In the genomic region with DNA sequence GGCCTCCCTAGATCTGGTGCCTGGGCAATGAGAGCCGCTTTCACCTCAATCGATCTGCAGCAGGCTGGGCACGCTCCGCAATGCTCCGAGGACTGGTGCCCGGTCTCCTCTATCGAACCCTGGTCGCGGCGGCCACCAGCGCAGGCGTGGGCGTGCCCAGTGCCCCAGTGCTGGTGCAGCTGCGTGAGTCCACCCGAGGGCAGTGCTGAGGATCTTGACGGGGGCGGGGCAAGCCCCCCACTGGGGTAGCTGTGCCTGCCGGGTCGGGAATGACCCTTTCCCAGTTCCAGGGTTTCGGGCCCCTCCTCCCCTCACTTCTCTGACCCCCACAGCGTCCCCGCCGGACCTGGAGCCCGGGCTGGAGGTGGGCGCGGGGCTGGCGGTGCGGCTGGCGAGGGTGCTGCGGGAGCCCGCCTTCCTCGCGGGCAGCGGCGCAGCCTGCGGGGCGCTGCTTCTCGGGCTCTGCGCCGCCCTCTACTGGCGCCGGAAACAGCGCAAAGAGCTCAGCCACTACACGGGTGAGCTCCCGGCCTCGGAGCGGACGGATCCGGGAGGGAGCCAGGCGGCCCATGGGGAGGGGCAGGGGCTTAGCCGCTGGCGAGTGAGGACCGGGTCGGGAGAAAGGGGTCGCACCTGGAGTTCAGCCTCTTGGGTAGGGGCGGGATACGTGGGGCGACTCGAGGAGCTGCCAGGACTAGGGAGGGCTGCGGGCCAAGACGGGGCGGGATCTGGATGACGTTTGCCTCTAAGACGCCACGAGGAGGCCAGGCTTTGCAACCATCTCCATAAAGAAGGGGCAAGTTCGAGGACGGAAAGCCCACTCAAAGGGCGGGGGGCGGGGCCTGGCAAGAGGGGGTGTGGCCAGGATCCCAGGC, we compare ENCODE assay signal across 1 cellular context.
TF ChIP-seq lines count a peak whose summit lies in the region.

No MANE protein-coding gene starts in this region.

TF ChIP-seq in HepG2, 621 proteins besides CTCF, POLR2A, EP300 and RAD21 (continues in another document):
- TF ChIP-seq SUZ12 (IDR thresholded peaks at IDR 0.05; ENCODE audit: low read depth, low read length) (no peak), SP2 (CRISPR knock-in tag; IDR thresholded peaks at IDR 0.05) (no peak), ZNF543 (CRISPR knock-in tag; IDR thresholded peaks at IDR 0.05) (no peak), EHMT2 (IDR thresholded peaks at IDR 0.05; ENCODE audit: borderline replicate concordance, low read depth, low read length) (no peak), RAD51 (IDR thresholded peaks at IDR 0.05; ENCODE audit: borderline replicate concordance) (no peak), FIP1L1 (IDR thresholded peaks at IDR 0.05; ENCODE audit: borderline replicate concordance, insufficient read depth, low read depth, low read length) (no peak), ZBTB43 (CRISPR knock-in tag; conservative IDR thresholded peaks at IDR 0.05) (peak; percentile 65; the same call in 1 of the 2 replicates), ZSCAN21 (CRISPR knock-in tag; IDR thresholded peaks at IDR 0.05; ENCODE audit: borderline replicate concordance) (peak; percentile 91), GABPB1 (CRISPR knock-in tag; IDR thresholded peaks at IDR 0.05) (peak; percentile 88), HDAC2 (CRISPR knock-in tag; IDR thresholded peaks at IDR 0.05) (0 out of 2 replicates have a peak, but pooled peaks have one; percentile 5), ZNF737 (CRISPR knock-in tag; IDR thresholded peaks at IDR 0.05; ENCODE audit: borderline replicate concordance) (no peak), AGO2 (optimal IDR thresholded peaks at IDR 0.05; ENCODE audit: low read depth, low read length) (peak; percentile 30), ONECUT2 (CRISPR knock-in tag; IDR thresholded peaks at IDR 0.05) (no peak), ZNF564 (CRISPR knock-in tag; IDR thresholded peaks at IDR 0.05) (no peak), MAFF (IDR thresholded peaks at IDR 0.05; ENCODE audit: low read depth, low read length) (no peak), SOX13 (IDR thresholded peaks at IDR 0.05) (no peak), SOX13 (CRISPR knock-in tag; conservative IDR thresholded peaks at IDR 0.05 in 1 of 2, IDR thresholded peaks at IDR 0.05 in 1 of 2) (no peak), HMGA1 (CRISPR knock-in tag; conservative IDR thresholded peaks at IDR 0.05) (no peak), DNMT3B (CRISPR knock-in tag; conservative IDR thresholded peaks at IDR 0.05) (no peak), PLSCR1 (CRISPR knock-in tag; IDR thresholded peaks at IDR 0.05; ENCODE audit: borderline replicate concordance) (no peak), JUND (CRISPR knock-in tag; IDR thresholded peaks at IDR 0.05) (no peak), ZNF546 (CRISPR knock-in tag; conservative IDR thresholded peaks at IDR 0.05) (no peak), GLI4 (CRISPR knock-in tag; IDR thresholded peaks at IDR 0.05; ENCODE audit: borderline replicate concordance) (no peak), REST (IDR thresholded peaks at IDR 0.05; ENCODE audit: borderline replicate concordance in 1 of 2, low read depth in 1 of 2, low read length in 2 of 2) (no peak), NCOA2 (CRISPR knock-in tag; IDR thresholded peaks at IDR 0.05) (no peak), MIXL1 (CRISPR knock-in tag; IDR thresholded peaks at IDR 0.05) (no peak), FOXC1 (CRISPR knock-in tag; IDR thresholded peaks at IDR 0.05; ENCODE audit: borderline replicate concordance) (no peak), GABPA (IDR thresholded peaks at IDR 0.05; ENCODE audit: low read depth, low read length) (peak; percentile 12; the same call in 1 of the 2 replicates), GABPA (CRISPR knock-in tag; IDR thresholded peaks at IDR 0.05; ENCODE audit: low read depth) (peak; percentile 65; the same call in 1 of the 2 replicates), HOMEZ (CRISPR knock-in tag; IDR thresholded peaks at IDR 0.05; ENCODE audit: low read depth) (no peak), JUNB (CRISPR knock-in tag; IDR thresholded peaks at IDR 0.05; ENCODE audit: borderline replicate concordance) (no peak), ZNF343 (CRISPR knock-in tag; IDR thresholded peaks at IDR 0.05) (no peak), TRIM24 (CRISPR knock-in tag; IDR thresholded peaks at IDR 0.05) (no peak), STAT5B (CRISPR knock-in tag; IDR thresholded peaks at IDR 0.05) (no peak), RFXAP (CRISPR knock-in tag; IDR thresholded peaks at IDR 0.05; ENCODE audit: borderline replicate concordance) (no peak), ZNF446 (CRISPR knock-in tag; IDR thresholded peaks at IDR 0.05) (0 out of 2 replicates have a peak, but pooled peaks have one; percentile 45), ZNF678 (CRISPR knock-in tag; IDR thresholded peaks at IDR 0.05) (no peak), ZFP62 (CRISPR knock-in tag; IDR thresholded peaks at IDR 0.05) (no peak), ISX (CRISPR knock-in tag; conservative IDR thresholded peaks at IDR 0.05) (no peak), SMARCC2 (IDR thresholded peaks at IDR 0.05) (no peak), AKNA (CRISPR knock-in tag; IDR thresholded peaks at IDR 0.05; ENCODE audit: borderline replicate concordance) (no peak), KAT8 (CRISPR knock-in tag; IDR thresholded peaks at IDR 0.05) (0 out of 2 replicates have a peak, but pooled peaks have one; percentile 13), KDM5A (IDR thresholded peaks at IDR 0.05; ENCODE audit: borderline replicate concordance, low read length) (no peak), CERS6 (CRISPR knock-in tag; IDR thresholded peaks at IDR 0.05) (no peak)
- TF ChIP-seq, protein P1, sequence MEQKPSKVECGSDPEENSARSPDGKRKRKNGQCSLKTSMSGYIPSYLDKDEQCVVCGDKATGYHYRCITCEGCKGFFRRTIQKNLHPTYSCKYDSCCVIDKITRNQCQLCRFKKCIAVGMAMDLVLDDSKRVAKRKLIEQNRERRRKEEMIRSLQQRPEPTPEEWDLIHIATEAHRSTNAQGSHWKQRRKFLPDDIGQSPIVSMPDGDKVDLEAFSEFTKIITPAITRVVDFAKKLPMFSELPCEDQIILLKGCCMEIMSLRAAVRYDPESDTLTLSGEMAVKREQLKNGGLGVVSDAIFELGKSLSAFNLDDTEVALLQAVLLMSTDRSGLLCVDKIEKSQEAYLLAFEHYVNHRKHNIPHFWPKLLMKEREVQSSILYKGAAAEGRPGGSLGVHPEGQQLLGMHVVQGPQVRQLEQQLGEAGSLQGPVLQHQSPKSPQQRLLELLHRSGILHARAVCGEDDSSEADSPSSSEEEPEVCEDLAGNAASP (CRISPR knock-in tag; IDR thresholded peaks at IDR 0.05; ENCODE audit: borderline replicate concordance) = peak; percentile 51; the same call in 1 of the 2 replicates
- TF ChIP-seq, protein P2, sequence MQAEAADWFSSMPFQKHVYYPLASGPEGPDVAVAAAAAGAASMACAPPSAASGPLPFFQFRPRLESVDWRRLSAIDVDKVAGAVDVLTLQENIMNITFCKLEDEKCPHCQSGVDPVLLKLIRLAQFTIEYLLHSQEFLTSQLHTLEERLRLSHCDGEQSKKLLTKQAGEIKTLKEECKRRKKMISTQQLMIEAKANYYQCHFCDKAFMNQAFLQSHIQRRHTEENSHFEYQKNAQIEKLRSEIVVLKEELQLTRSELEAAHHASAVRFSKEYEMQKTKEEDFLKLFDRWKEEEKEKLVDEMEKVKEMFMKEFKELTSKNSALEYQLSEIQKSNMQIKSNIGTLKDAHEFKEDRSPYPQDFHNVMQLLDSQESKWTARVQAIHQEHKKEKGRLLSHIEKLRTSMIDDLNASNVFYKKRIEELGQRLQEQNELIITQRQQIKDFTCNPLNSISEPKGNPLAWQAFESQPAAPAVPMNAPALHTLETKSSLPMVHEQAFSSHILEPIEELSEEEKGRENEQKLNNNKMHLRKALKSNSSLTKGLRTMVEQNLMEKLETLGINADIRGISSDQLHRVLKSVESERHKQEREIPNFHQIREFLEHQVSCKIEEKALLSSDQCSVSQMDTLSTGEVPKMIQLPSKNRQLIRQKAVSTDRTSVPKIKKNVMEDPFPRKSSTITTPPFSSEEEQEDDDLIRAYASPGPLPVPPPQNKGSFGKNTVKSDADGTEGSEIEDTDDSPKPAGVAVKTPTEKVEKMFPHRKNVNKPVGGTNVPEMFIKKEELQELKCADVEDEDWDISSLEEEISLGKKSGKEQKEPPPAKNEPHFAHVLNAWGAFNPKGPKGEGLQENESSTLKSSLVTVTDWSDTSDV (CRISPR knock-in tag; IDR thresholded peaks at IDR 0.05) = no peak
